15 cellular contexts compared by ENCODE assay signal in the genomic region with DNA sequence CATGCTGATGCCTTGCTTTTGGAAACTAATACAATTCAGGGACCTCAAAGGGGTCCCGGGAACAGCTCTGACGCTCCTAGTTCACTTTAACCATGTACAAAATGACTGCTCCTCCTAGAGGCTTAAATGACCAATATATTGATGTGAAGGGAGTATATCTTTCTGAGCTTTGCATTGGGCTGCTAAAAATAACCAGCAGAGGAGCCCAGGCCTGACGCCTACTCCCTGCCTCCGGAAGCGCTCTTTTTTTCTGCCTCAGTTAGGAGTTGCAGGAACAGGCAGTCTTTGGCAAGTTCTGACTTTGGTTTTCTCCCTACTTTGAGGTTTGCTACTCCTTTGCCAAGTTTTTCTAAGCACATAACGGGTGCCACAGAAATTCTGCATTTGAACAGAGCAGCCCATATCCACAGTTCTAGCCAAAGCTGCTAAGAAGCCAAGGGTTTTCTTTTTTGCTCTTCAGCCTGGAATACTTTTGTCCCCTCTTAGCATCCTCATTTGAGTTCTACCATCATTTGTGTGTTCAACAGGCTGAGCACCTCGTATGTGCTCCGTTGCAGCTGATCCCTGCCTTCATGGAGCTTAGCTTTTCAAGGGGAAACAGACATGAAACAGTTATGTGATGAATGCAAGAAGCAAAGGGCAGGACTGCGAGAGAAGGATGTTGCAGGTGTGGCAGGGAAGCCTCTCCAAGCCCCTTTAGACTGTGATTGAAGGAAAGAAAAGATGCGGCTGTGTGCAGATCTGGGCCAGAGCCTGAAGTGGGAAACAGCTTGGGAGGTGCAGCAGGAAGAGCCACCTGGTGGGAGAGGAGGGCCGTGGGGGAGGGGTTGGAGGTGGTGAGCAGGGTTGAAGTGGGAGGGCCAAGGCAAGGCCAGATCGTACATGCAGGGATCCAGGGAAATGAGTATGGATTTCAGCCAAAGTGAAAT. TPM values are rescaled to one million over a fixed set of nuclear protein-coding genes. Genes with fewer than 3 reads are reported as not detected.
DNase-seq lines count a peak whose midpoint lies in the region; ATAC-seq and TF ChIP-seq lines count a peak whose summit lies in the region.
"Had no signal": no experiment of that assay in that cellular context is flagged by ENCODE, and none has a peak within 500 bp of the region (broad histone marks: within the 10 kb centered on the region; RNA-seq: fewer than 3 reads in every experiment).

No MANE protein-coding gene starts in this region.

- TF ChIP-seq POLR2A in erythroblast (IDR thresholded peaks at IDR 0.05; ENCODE audit: low read length) = no peak

- H2AFZ ChIP-seq in osteoblast (ENCODE audit: low read length) = peak overlapping the region; percentile 72

- no peak overlapping the region for H3K4me3 ChIP-seq in HUES48 (ENCODE audit: low read depth, low read length)
- no peak overlapping the region for H3K4me3 ChIP-seq in osteoblast (ENCODE audit: insufficient read depth, low read length)
- H3K4me3 ChIP-seq: MG63 had no signal

- DNase-seq in RWPE1 (ENCODE audit: low spot score) (no peak), hepatic stellate cell (ENCODE audit: low spot score) (peak; percentile 61), osteoblast (ENCODE audit: insufficient read length, low spot score, missing footprints) (peak; percentile 86), erythroblast (lab: John Stamatoyannopoulos, UW) (no peak), left colon (no peak)
- DNase-seq in stimulated activated CD4-positive, alpha-beta T cell treated with anti-CD3 and anti-CD28 coated beads, Interleukin-2, amount 100 ng/mL, for 24 hours = no peak
- DNase-seq: activated CD4-positive, alpha-beta T cell treated with anti-CD3 and anti-CD28 coated beads, Interleukin-2, amount 50 U/mL, for 1 hour; amniotic stem cell; HCEC 1CT; left ventricle myocardium superior; MG63; NCI-H446 had no signal

- H3K36me3 ChIP-seq in HUES48 (ENCODE audit: control insufficient read depth, insufficient read depth, low read length) (no peaks in the 10 kb centered on the region), osteoblast (ENCODE audit: insufficient read depth, low read length) (no peaks in the 10 kb centered on the region)
- H3K36me3 ChIP-seq: MG63, neutrophil had no signal

- H3K27me3 ChIP-seq in HUES48 (ENCODE audit: control insufficient read depth, insufficient read depth, low read length) (peaks cover 7% of the 10 kb centered on the region), osteoblast (ENCODE audit: insufficient read depth, low read length) (no peaks in the 10 kb centered on the region)
- H3K27me3 ChIP-seq: MG63 had no signal

- POLR2A ChIA-PET in RWPE1 (lab: Yijun Ruan, JAX; ENCODE audit: low non-redundant PET) = no interaction called here

- H3K9ac ChIP-seq in HUES48 (ENCODE audit: low read depth, low read length) = no peak overlapping the region

- H4K20me1 ChIP-seq in osteoblast (ENCODE audit: insufficient read depth, low read length) = no peaks in the 10 kb centered on the region

- peak overlapping the region; percentile 10 for H3K4me2 ChIP-seq in osteoblast (ENCODE audit: insufficient read depth, low read length)

- no peak for TF ChIP-seq CTCF in RWPE1 (conservative IDR thresholded peaks at IDR 0.05; ENCODE audit: low read depth)
- peak; percentile 11 for TF ChIP-seq CTCF in osteoblast (IDR thresholded peaks at IDR 0.05; ENCODE audit: extremely low read depth, low read depth, low read length)

- H3K79me2 ChIP-seq in osteoblast (ENCODE audit: insufficient read depth, low read length) = no peaks in the 10 kb centered on the region

- intact Hi-C loops in left colon (cut with DNase I, micrococcal nuclease) = no loop called here

- peaks cover 20% of the 10 kb centered on the region for H3K4me1 ChIP-seq in HUES48 (ENCODE audit: control insufficient read depth, insufficient read depth, low read length)
- peaks cover 26% of the 10 kb centered on the region for H3K4me1 ChIP-seq in osteoblast (ENCODE audit: insufficient read depth, low read length)

- H3K9me3 ChIP-seq in HUES48 (ENCODE audit: control insufficient read depth, insufficient read depth, low read length) (no peaks in the 10 kb centered on the region), osteoblast (ENCODE audit: low read depth, low read length) (no peaks in the 10 kb centered on the region)
- H3K9me3 ChIP-seq: MG63, neutrophil had no signal

- no peak for ATAC-seq in left colon
- ATAC-seq: left ventricle myocardium superior had no signal

- H3K27ac ChIP-seq in HUES48 (ENCODE audit: low read depth, low read length) (peak overlapping the region; percentile 83), RWPE1 (peak overlapping the region; percentile 47), osteoblast (ENCODE audit: low read depth, low read length) (no peak overlapping the region)
- H3K27ac ChIP-seq: neutrophil had no signal

- CTCF ChIA-PET in RWPE1 (lab: Yijun Ruan, JAX) = no interaction called here

RNA-seq across cellular contexts. Expression of a gene that starts 2.8 kb away (rescaled TPM):
- total RNA-seq in osteoblast (29.8 and 40.2 TPM in 2 replicates), left colon (10 to 100 TPM; 22.7 to 22.9 TPM)

RNA-seq across cellular contexts. Expression of a gene that starts 29.3 kb away (rescaled TPM):
- 0.59 TPM in 1 of 2 replicates, not detected in the other for total RNA-seq in osteoblast
- 1 to 10 TPM; 2.1 to 5.0 TPM for total RNA-seq in left colon
- total RNA-seq: CD8-positive, alpha-beta memory T cell had no signal

RNA-seq across cellular contexts. Expression of a gene that starts 35.2 kb away (rescaled TPM):
- total RNA-seq in osteoblast = 43.3 and 43.4 TPM in 2 replicates
- 10 to 100 TPM; 26.0 to 34.2 TPM for total RNA-seq in left colon

Comparison
In these comparisons a context has a peak if more than half of its experiments do, and no peak if none do; other contexts are left out.
1. DNase-seq: peak in hepatic stellate cell (single experiment) and osteoblast (single experiment); none in RWPE1 (single experiment), erythroblast (0 of 2), left colon (0 of 2) and stimulated activated CD4-positive, alpha-beta T cell treated with anti-CD3 and anti-CD28 coated beads, Interleukin-2, amount 100 ng/mL, for 24 hours (0 of 2).